ENCODE assay signal across 8 cellular contexts in the genomic region with DNA sequence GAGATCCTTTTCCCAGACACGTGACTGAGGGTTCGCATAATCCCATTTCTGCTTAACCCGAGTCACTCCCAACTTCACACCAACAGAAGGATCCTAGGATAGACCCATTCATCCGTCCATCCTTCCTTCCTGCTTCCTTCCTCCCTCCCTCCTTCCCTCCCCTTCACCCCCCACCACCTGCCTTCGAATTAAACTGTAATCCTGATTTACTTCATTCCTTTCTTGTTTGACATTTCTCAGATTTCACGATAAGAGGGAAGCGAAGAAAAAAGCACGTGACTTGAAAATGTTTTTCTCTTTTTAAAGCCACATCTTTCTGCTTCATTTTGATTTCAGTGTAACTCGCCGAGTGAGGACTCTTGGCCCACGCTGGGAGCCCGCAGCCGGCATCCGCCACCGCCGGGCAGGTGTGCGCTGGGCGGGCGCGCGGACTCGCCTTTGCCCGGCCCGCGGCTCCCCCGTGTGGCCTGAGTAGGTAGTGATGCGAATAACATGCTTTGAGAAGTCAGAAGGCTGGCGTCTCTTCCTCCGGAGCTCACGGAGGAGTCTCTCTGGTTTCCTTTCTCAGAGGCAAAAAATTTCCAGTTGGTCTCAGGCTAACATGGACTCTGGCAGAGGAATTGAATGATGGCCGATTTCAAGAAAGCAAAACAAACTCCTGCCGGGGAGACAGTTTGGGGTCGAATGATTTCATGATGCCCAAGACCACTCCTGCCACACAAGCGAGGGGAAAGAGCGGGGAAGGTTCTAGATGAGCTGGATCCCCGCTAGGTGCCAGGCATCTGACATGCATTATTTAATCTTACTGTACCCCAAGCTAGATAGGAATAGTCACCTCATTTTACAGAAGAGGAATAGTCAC.
A peak's percentile ranks its signal among the peaks of the same experiment; 100 is the strongest.
DNase-seq lines count a peak whose midpoint lies in the region; ATAC-seq lines count a peak whose summit lies in the region.

No MANE protein-coding gene starts in this region.

- no peak overlapping the region for H2AFZ ChIP-seq in ACC112 (ENCODE audit: low read length, unreplicated experiment)

- no peak overlapping the region for H3K27ac Mint-ChIP-seq in central memory CD8-positive, alpha-beta T cell (ENCODE audit: low read depth)

- ATAC-seq in GM18508 (IDR thresholded peaks at IDR 0.05; ENCODE audit: insufficient read depth, unreplicated experiment) = peak; percentile 83
- peak; percentile 94 for ATAC-seq in HG02970 (IDR thresholded peaks at IDR 0.05; ENCODE audit: low FRiP score, unreplicated experiment)
- ATAC-seq in central memory CD8-positive, alpha-beta T cell (replicated peaks; ENCODE audit: extremely low read depth, poor library complexity, severe bottlenecking) = peak; percentile 85

- no peaks in the 10 kb centered on the region for H3K9me3 Mint-ChIP-seq in central memory CD8-positive, alpha-beta T cell

- no peaks in the 10 kb centered on the region for H3K27me3 Mint-ChIP-seq in central memory CD8-positive, alpha-beta T cell

- H3K36me3 ChIP-seq in ACC112 (ENCODE audit: insufficient read depth, low read length) = no peaks in the 10 kb centered on the region

- H3K4me3 Mint-ChIP-seq in central memory CD8-positive, alpha-beta T cell = no peak overlapping the region

- H3K4me1 Mint-ChIP-seq in central memory CD8-positive, alpha-beta T cell = peaks cover 5% of the 10 kb centered on the region

- no peaks in the 10 kb centered on the region for H3K27me3 ChIP-seq in ACC112 (ENCODE audit: insufficient read depth, low read length)

- peak; percentile 90 for DNase-seq in NCI-H2196 (lab: John Stamatoyannopoulos, UW; ENCODE audit: unreplicated experiment)
- peak; percentile 72 for DNase-seq in activated CD4-positive, alpha-beta T cell treated with anti-CD3 and anti-CD28 coated beads for 1 hour
- peak; percentile 64 to 68 for DNase-seq in central memory CD8-positive, alpha-beta T cell (ENCODE audit: low spot score in 2 of 2)
- peak; percentile 80 for DNase-seq in kidney tubule cell (ENCODE audit: low spot score)
- DNase-seq in stimulated activated CD4-positive, alpha-beta T cell treated with anti-CD3 and anti-CD28 coated beads, Interleukin-1b, Interleukin-23, amount 100 ng/mL, for 48 hours = peak; percentile 80

- H3K4me1 ChIP-seq in ACC112 (ENCODE audit: control insufficient read depth, insufficient read depth, low read length, unreplicated experiment) = peaks cover 9% of the 10 kb centered on the region

- no peak overlapping the region for H3K27ac ChIP-seq in ACC112 (ENCODE audit: low read depth, low read length)

- no peaks in the 10 kb centered on the region for H3K79me2 ChIP-seq in ACC112 (ENCODE audit: control insufficient read depth, insufficient read depth, low read length, unreplicated experiment)

- peak overlapping the region; percentile 69 for H3K4me3 ChIP-seq in ACC112 (ENCODE audit: low read depth, low read length)

- H3K36me3 Mint-ChIP-seq in central memory CD8-positive, alpha-beta T cell (ENCODE audit: insufficient read depth) = no peaks in the 10 kb centered on the region
